Comparison of ENCODE assay signal across 9 cellular contexts in the genomic region with DNA sequence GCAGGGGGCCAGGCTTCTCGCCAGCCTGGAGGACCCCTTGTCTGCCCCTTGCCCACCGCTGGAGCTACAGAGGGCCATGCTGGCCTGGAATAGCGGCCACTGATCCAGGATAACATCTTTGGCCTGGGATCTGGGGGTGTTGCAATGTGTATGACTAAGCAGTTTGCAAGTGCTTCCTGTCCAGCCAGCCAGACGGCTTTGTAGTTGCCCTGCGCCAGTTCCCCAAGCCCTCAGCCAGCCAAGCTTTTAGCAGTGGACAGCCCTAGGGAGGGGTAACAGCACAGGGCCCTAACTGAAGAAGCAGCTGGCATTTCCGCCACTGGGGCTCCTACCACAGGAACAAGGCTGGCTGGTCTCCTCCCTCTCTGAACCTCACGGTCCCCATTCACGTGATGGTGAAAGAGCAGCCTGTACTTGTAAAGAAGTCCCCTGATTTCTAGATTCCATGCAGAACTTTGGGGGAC. TPM values are rescaled to one million over a fixed set of nuclear protein-coding genes. Genes with fewer than 3 reads are reported as not detected.
A peak's percentile ranks its signal among the peaks of the same experiment; 100 is the strongest.
DNase-seq lines count a peak whose midpoint lies in the region; ATAC-seq and TF ChIP-seq lines count a peak whose summit lies in the region.
"Had no signal": no experiment of that assay in that cellular context is flagged by ENCODE, and none has a peak within 500 bp of the region (broad histone marks: within the 10 kb centered on the region; RNA-seq: fewer than 3 reads in every experiment).

No MANE protein-coding gene starts in this region.

- TF ChIP-seq POLR2A in erythroblast (IDR thresholded peaks at IDR 0.05; ENCODE audit: low read length), result no peak

- intact Hi-C loops in naive thymus-derived CD4-positive, alpha-beta T cell (cut with micrococcal nuclease), result no loop called here

- TF ChIP-seq CTCF in WERI-Rb-1 (IDR thresholded peaks at IDR 0.05; ENCODE audit: low read depth, low read length) (no peak), mesothelial cell of epicardium (IDR thresholded peaks at IDR 0.05; ENCODE audit: unreplicated experiment) (no peak)

- H3K4me1 Mint-ChIP-seq in naive thymus-derived CD4-positive, alpha-beta T cell, result peaks cover 0 to 13% (median 0%) of the 10 kb centered on the region in 7 donors
- H3K4me1 Mint-ChIP-seq in mesothelial cell of epicardium, result peaks cover 41% of the 10 kb centered on the region

- H3K36me3 Mint-ChIP-seq in naive thymus-derived CD4-positive, alpha-beta T cell, result peaks cover 14 to 57% (median 17%) of the 10 kb centered on the region in 5 donors
- H3K36me3 Mint-ChIP-seq in mesothelial cell of epicardium, result peaks cover 26% of the 10 kb centered on the region

- ATAC-seq in naive thymus-derived CD4-positive, alpha-beta T cell, result peak; percentile 86
- ATAC-seq in GM19463 (IDR thresholded peaks at IDR 0.05; ENCODE audit: unreplicated experiment), result no peak
- no peak for ATAC-seq in GM19395 (IDR thresholded peaks at IDR 0.05; ENCODE audit: unreplicated experiment)

- CTCF ChIA-PET in naive thymus-derived CD4-positive, alpha-beta T cell (lab: Charles Lee), result no interaction called here

- no peaks in the 10 kb centered on the region for H3K27me3 ChIP-seq in naive thymus-derived CD4-positive, alpha-beta T cell (ENCODE audit: control insufficient read depth in 2 of 2, insufficient read depth in 2 of 2, low read length in 2 of 2)
- no peaks in the 10 kb centered on the region for H3K27me3 ChIP-seq in WERI-Rb-1 (ENCODE audit: insufficient read depth, low read depth, severe bottlenecking)

- no peak overlapping the region for H3K4me3 Mint-ChIP-seq in naive thymus-derived CD4-positive, alpha-beta T cell
- H3K4me3 Mint-ChIP-seq in mesothelial cell of epicardium, result no peak overlapping the region

- no peaks in the 10 kb centered on the region for H3K9me3 Mint-ChIP-seq in naive thymus-derived CD4-positive, alpha-beta T cell
- no peaks in the 10 kb centered on the region for H3K9me3 Mint-ChIP-seq in mesothelial cell of epicardium

- peaks cover 5 to 91% (median 29%) of the 10 kb centered on the region in 3 experiments for H3K36me3 ChIP-seq in naive thymus-derived CD4-positive, alpha-beta T cell (ENCODE audit: control insufficient read depth in 2 of 3, insufficient read depth in 3 of 3, low read length in 3 of 3)
- peaks cover 59% of the 10 kb centered on the region for H3K36me3 ChIP-seq in WERI-Rb-1

- peak; percentile 99 for DNase-seq in EL
- peak; percentile 79 to 83 for DNase-seq in erythroblast (lab: John Stamatoyannopoulos, UW)
- DNase-seq in naive thymus-derived CD4-positive, alpha-beta T cell, result no peak
- no peak for DNase-seq in WERI-Rb-1
- no peak for DNase-seq in mesothelial cell of epicardium (ENCODE audit: low spot score in 2 of 2, unreplicated experiment in 2 of 2)

- H3K4me1 ChIP-seq in naive thymus-derived CD4-positive, alpha-beta T cell (ENCODE audit: control insufficient read depth in 2 of 2, insufficient read depth in 2 of 2, low read length in 2 of 2), result no peaks in the 10 kb centered on the region

- H3K27ac Mint-ChIP-seq in naive thymus-derived CD4-positive, alpha-beta T cell, result no peak overlapping the region
- no peak overlapping the region for H3K27ac Mint-ChIP-seq in mesothelial cell of epicardium

- H3K27me3 Mint-ChIP-seq in naive thymus-derived CD4-positive, alpha-beta T cell, result no peaks in the 10 kb centered on the region
- H3K27me3 Mint-ChIP-seq in mesothelial cell of epicardium (ENCODE audit: low read depth), result no peaks in the 10 kb centered on the region

- no peak overlapping the region for H3K4me3 ChIP-seq in naive thymus-derived CD4-positive, alpha-beta T cell (ENCODE audit: low read length)
- H3K4me3 ChIP-seq in WERI-Rb-1 (ENCODE audit: low read depth, low read length), result no peak overlapping the region

- H3K9me3 ChIP-seq in naive thymus-derived CD4-positive, alpha-beta T cell (ENCODE audit: control insufficient read depth in 2 of 3, low read length in 3 of 3), result no peaks in the 10 kb centered on the region
- H3K9me3 ChIP-seq in WERI-Rb-1 (ENCODE audit: severe bottlenecking), result no peaks in the 10 kb centered on the region

- no peak overlapping the region for H3K27ac ChIP-seq in naive thymus-derived CD4-positive, alpha-beta T cell (ENCODE audit: low read depth, low read length)
- no peak overlapping the region for H3K27ac ChIP-seq in WERI-Rb-1
- H3K27ac ChIP-seq: KMS-11 had no signal

- POLR2A ChIA-PET in naive thymus-derived CD4-positive, alpha-beta T cell (lab: Charles Lee), result no interaction called here

TF ChIP-seq in PFSK-1, 5 proteins besides CTCF, POLR2A, EP300 and RAD21:
- TF ChIP-seq TAF1 (IDR thresholded peaks at IDR 0.05; ENCODE audit: borderline replicate concordance, insufficient read depth, low read length) (peak; percentile 23; the same call in 1 of the 2 replicates), POLR2AphosphoS5 (IDR thresholded peaks at IDR 0.05; ENCODE audit: low read depth, low read length) (no peak), REST (IDR thresholded peaks at IDR 0.05; ENCODE audit: insufficient read depth in 1 of 2, low read depth in 2 of 2, low read length in 2 of 2) (no peak), FOXP2 (optimal IDR thresholded peaks at IDR 0.05; ENCODE audit: borderline replicate concordance, extremely low read depth, extremely low read length, insufficient read depth) (no peak), SIN3A (IDR thresholded peaks at IDR 0.05; ENCODE audit: borderline replicate concordance, insufficient read depth, low read length) (no peak)

RNA-seq across cellular contexts. Expression of gene UQCR10, which starts 32.1 kb away (rescaled TPM):
- 221 TPM for polyA plus RNA-seq in PFSK-1 (2012; ENCODE audit: insufficient read length, low read depth)
- 10 to 100 TPM; 30.9 to 99.8 (median 50.0) TPM for total RNA-seq in naive thymus-derived CD4-positive, alpha-beta T cell
- 100 to 1,000 TPM; 246 to 310 TPM for polyA plus RNA-seq in naive thymus-derived CD4-positive, alpha-beta T cell
- total RNA-seq in mesothelial cell of epicardium, result 72.9 to 88.1 TPM (median 76.6 TPM) in 3 replicates

RNA-seq across cellular contexts. Expression of gene ZMAT5, which starts 32.4 kb away (rescaled TPM):
- polyA plus RNA-seq in PFSK-1 (2012; ENCODE audit: insufficient read length, low read depth), result 36.4 TPM
- 10 to 100 TPM; 12.9 to 26.4 (median 14.7) TPM for total RNA-seq in naive thymus-derived CD4-positive, alpha-beta T cell
- polyA plus RNA-seq in naive thymus-derived CD4-positive, alpha-beta T cell, result 10 to 100 TPM; 42.7 to 55.0 TPM
- total RNA-seq in mesothelial cell of epicardium, result 16.5 to 18.8 TPM (median 17.1 TPM) in 3 replicates

RNA-seq across cellular contexts. Expression of gene ASCC2, which starts 38.8 kb away (rescaled TPM):
- polyA plus RNA-seq in PFSK-1 (2012; ENCODE audit: insufficient read length, low read depth), result 115 TPM
- total RNA-seq in naive thymus-derived CD4-positive, alpha-beta T cell, result 100 to 1,000 TPM in 1 of 5 experiments, 10 to 100 TPM in 4; 90.2 to 101 (median 93.8) TPM
- 10 to 100 TPM; 48.7 to 79.3 TPM for polyA plus RNA-seq in naive thymus-derived CD4-positive, alpha-beta T cell
- total RNA-seq in mesothelial cell of epicardium, result 53.4 to 58.2 TPM (median 57.1 TPM) in 3 replicates

Comparison
In these comparisons a context has a peak if more than half of its experiments do, and no peak if none do; other contexts are left out.
1. DNase-seq: peak in EL (single experiment) and erythroblast (2 of 2); none in naive thymus-derived CD4-positive, alpha-beta T cell (0 of 9), WERI-Rb-1 (single experiment) and mesothelial cell of epicardium (0 of 2).